11 cellular contexts compared by ENCODE assay signal in genomic region chr4:72846280-72847111, GRCh38.
DNase-seq lines count a peak whose midpoint lies in the region; ATAC-seq and TF ChIP-seq lines count a peak whose summit lies in the region.
"Had no signal": no experiment of that assay in that cellular context is flagged by ENCODE, and none has a peak within 500 bp of the region (broad histone marks: within the 10 kb centered on the region; RNA-seq: fewer than 3 reads in every experiment).

No MANE protein-coding gene starts in this region.

- H3K4me1 ChIP-seq in SK-N-SH (ENCODE audit: control insufficient read depth in 1 of 2, insufficient read depth in 2 of 2, low read depth in 1 of 2, low read length in 1 of 2): no peaks in the 10 kb centered on the region; a peak in 1 of 4 replicates
- H3K4me1 ChIP-seq in spleen: no peaks in the 10 kb centered on the region
- H3K4me1 ChIP-seq: right atrium auricular region had no signal

- H3K27ac ChIP-seq in SK-N-SH (ENCODE audit: low read depth in 2 of 2, low read length in 1 of 2): no peak overlapping the region
- H3K27ac ChIP-seq in brain microvascular endothelial cell: no peak overlapping the region
- H3K27ac ChIP-seq in spleen: no peak overlapping the region
- H3K27ac ChIP-seq: right atrium auricular region had no signal

- H3K4me2 ChIP-seq in SK-N-SH: no peak overlapping the region

- H3K36me3 ChIP-seq in SK-N-SH (replicated peaks in 1 of 2; ENCODE audit: control insufficient read depth in 1 of 2, insufficient read depth in 2 of 2, low read length in 1 of 2) (no peaks in the 10 kb centered on the region), brain microvascular endothelial cell (replicated peaks) (no peaks in the 10 kb centered on the region), spleen (no peaks in the 10 kb centered on the region)
- H3K36me3 ChIP-seq: right atrium auricular region had no signal

- no peak overlapping the region; the same call in 1 of the 2 replicates for H2AFZ ChIP-seq in SK-N-SH (ENCODE audit: low read depth)

- POLR2A ChIA-PET in SK-N-SH (lab: Yijun Ruan, JAX): no interaction called here

- DNase-seq in SK-N-SH (no peak), NOMO-1 (lab: John Stamatoyannopoulos, UW; ENCODE audit: unreplicated experiment in 2 of 2) (peak; percentile 88 to 91), brain microvascular endothelial cell (peak; percentile 34), spleen (peak; percentile 37), NK-92 (lab: John Stamatoyannopoulos, UW; ENCODE audit: unreplicated experiment) (no peak), AG08396 (ENCODE audit: low spot score) (no peak), NCI-H526 treated with DMSO at 0.1 percent for 48 hours (lab: John Stamatoyannopoulos, UW) (no peak)
- DNase-seq: effector memory CD4-positive, alpha-beta T cell; KG1 had no signal

- no peak overlapping the region; a peak in 1 of 4 replicates for H3K4me3 ChIP-seq in SK-N-SH (ENCODE audit: low read depth in 2 of 2, low read length in 1 of 2)
- H3K4me3 ChIP-seq in brain microvascular endothelial cell (ENCODE audit: low read depth, low read length): no peak overlapping the region
- no peak overlapping the region for H3K4me3 ChIP-seq in spleen
- H3K4me3 ChIP-seq: right atrium auricular region had no signal

- 20% methylated on average over 8 of the region's 12 CpGs for WGBS in SK-N-SH (ENCODE audit: low lambda C conversion rate)
- 55 to 67% (median 60%) methylated on average over 7 to 12 of the region's 12 CpGs for WGBS in spleen, 5 donors

- in situ Hi-C loops in brain microvascular endothelial cell (cut with HindIII; ENCODE audit: low pct_ligation_motif_present, low sequenced_read_pairs): no loop called here

- no peaks in the 10 kb centered on the region for H3K27me3 ChIP-seq in SK-N-SH (ENCODE audit: insufficient read depth)
- H3K27me3 ChIP-seq in brain microvascular endothelial cell (replicated peaks): no peaks in the 10 kb centered on the region
- peaks cover 0 to 3% (median 0%) of the 10 kb centered on the region in 7 donors for H3K27me3 ChIP-seq in spleen (replicated peaks in 1 of 7)
- H3K27me3 ChIP-seq: right atrium auricular region had no signal

- TF ChIP-seq CTCF in SK-N-SH (IDR thresholded peaks at IDR 0.05): no peak
- no peak for TF ChIP-seq CTCF in brain microvascular endothelial cell (IDR thresholded peaks at IDR 0.05; ENCODE audit: low read depth, low read length, missing control alignments)
- TF ChIP-seq CTCF in spleen (IDR thresholded peaks at IDR 0.05 in 8 of 11, conservative IDR thresholded peaks at IDR 0.05 in 3 of 11): no peak

- H3K9me2 ChIP-seq in SK-N-SH: no peaks in the 10 kb centered on the region

- no peaks in the 10 kb centered on the region for H3K79me2 ChIP-seq in SK-N-SH (ENCODE audit: insufficient read depth)

- CTCF ChIA-PET in SK-N-SH (lab: Yijun Ruan, JAX): no interaction called here

- no peaks in the 10 kb centered on the region for H4K20me1 ChIP-seq in SK-N-SH (ENCODE audit: insufficient read depth)

- no peaks in the 10 kb centered on the region for H3F3A ChIP-seq in SK-N-SH (replicated peaks; ENCODE audit: insufficient read depth)

- intact Hi-C loops in spleen (cut with DNase I; ENCODE audit: low total_unique reads): no loop called here

- TF ChIP-seq RAD21 in SK-N-SH (IDR thresholded peaks at IDR 0.05; ENCODE audit: low read length): no peak

- ATAC-seq in SK-N-SH treated with all-trans-retinoic acid at 6 μM for 48 hours: peak; percentile 27; the same call in 1 of the 3 replicates

- H3K9ac ChIP-seq in SK-N-SH: no peak overlapping the region

- TF ChIP-seq EP300 in SK-N-SH (IDR thresholded peaks at IDR 0.05; ENCODE audit: borderline replicate concordance in 1 of 2, low read depth in 1 of 2, low read length in 1 of 2): no peak

- TF ChIP-seq POLR2A in spleen (IDR thresholded peaks at IDR 0.05): no peak

- H3K9me3 ChIP-seq in SK-N-SH: no peaks in the 10 kb centered on the region
- H3K9me3 ChIP-seq in spleen: peaks cover 0 to 25% (median 0%) of the 10 kb centered on the region in 8 donors
- H3K9me3 ChIP-seq: right atrium auricular region had no signal

TF ChIP-seq in SK-N-SH treated with all-trans-retinoic acid at 6 μM for 48 hours, 23 proteins besides CTCF, POLR2A, EP300 and RAD21 (continues in another document):
- TF ChIP-seq GLIS3 (CRISPR knock-in tag; IDR thresholded peaks at IDR 0.05) (no peak), ARNTL (CRISPR knock-in tag; IDR thresholded peaks at IDR 0.05; ENCODE audit: borderline replicate concordance, low read depth) (no peak), ZFP30 (CRISPR knock-in tag; IDR thresholded peaks at IDR 0.05) (no peak), ZNF70 (CRISPR knock-in tag; IDR thresholded peaks at IDR 0.05) (no peak), BACH2 (CRISPR knock-in tag; IDR thresholded peaks at IDR 0.05; ENCODE audit: borderline replicate concordance) (no peak)
- TF ChIP-seq, protein P1, sequence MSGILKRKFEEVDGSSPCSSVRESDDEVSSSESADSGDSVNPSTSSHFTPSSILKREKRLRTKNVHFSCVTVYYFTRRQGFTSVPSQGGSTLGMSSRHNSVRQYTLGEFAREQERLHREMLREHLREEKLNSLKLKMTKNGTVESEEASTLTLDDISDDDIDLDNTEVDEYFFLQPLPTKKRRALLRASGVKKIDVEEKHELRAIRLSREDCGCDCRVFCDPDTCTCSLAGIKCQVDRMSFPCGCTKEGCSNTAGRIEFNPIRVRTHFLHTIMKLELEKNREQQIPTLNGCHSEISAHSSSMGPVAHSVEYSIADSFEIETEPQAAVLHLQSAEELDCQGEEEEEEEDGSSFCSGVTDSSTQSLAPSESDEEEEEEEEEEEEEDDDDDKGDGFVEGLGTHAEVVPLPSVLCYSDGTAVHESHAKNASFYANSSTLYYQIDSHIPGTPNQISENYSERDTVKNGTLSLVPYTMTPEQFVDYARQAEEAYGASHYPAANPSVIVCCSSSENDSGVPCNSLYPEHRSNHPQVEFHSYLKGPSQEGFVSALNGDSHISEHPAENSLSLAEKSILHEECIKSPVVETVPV (CRISPR knock-in tag; IDR thresholded peaks at IDR 0.05): no peak
- TF ChIP-seq, protein P2, sequence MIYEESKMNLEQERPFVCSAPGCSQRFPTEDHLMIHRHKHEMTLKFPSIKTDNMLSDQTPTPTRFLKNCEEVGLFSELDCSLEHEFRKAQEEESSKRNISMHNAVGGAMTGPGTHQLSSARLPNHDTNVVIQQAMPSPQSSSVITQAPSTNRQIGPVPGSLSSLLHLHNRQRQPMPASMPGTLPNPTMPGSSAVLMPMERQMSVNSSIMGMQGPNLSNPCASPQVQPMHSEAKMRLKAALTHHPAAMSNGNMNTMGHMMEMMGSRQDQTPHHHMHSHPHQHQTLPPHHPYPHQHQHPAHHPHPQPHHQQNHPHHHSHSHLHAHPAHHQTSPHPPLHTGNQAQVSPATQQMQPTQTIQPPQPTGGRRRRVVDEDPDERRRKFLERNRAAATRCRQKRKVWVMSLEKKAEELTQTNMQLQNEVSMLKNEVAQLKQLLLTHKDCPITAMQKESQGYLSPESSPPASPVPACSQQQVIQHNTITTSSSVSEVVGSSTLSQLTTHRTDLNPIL (CRISPR knock-in tag; IDR thresholded peaks at IDR 0.05; ENCODE audit: low read depth): no peak

TF ChIP-seq in SK-N-SH, 30 proteins besides CTCF, POLR2A, EP300 and RAD21 (continues in another document):
- TF ChIP-seq POLR2AphosphoS5 (IDR thresholded peaks at IDR 0.05; ENCODE audit: low read depth, low read length) (no peak), MXI1 (IDR thresholded peaks at IDR 0.05; ENCODE audit: low read depth, low read length) (no peak), SMC3 (IDR thresholded peaks at IDR 0.05; ENCODE audit: low read depth, low read length) (no peak), ELF1 (IDR thresholded peaks at IDR 0.05) (no peak)
- TF ChIP-seq, protein P3, sequence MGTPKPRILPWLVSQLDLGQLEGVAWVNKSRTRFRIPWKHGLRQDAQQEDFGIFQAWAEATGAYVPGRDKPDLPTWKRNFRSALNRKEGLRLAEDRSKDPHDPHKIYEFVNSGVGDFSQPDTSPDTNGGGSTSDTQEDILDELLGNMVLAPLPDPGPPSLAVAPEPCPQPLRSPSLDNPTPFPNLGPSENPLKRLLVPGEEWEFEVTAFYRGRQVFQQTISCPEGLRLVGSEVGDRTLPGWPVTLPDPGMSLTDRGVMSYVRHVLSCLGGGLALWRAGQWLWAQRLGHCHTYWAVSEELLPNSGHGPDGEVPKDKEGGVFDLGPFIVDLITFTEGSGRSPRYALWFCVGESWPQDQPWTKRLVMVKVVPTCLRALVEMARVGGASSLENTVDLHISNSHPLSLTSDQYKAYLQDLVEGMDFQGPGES (IDR thresholded peaks at IDR 0.05; ENCODE audit: low read depth, low read length): no peak
- TF ChIP-seq, protein P4, sequence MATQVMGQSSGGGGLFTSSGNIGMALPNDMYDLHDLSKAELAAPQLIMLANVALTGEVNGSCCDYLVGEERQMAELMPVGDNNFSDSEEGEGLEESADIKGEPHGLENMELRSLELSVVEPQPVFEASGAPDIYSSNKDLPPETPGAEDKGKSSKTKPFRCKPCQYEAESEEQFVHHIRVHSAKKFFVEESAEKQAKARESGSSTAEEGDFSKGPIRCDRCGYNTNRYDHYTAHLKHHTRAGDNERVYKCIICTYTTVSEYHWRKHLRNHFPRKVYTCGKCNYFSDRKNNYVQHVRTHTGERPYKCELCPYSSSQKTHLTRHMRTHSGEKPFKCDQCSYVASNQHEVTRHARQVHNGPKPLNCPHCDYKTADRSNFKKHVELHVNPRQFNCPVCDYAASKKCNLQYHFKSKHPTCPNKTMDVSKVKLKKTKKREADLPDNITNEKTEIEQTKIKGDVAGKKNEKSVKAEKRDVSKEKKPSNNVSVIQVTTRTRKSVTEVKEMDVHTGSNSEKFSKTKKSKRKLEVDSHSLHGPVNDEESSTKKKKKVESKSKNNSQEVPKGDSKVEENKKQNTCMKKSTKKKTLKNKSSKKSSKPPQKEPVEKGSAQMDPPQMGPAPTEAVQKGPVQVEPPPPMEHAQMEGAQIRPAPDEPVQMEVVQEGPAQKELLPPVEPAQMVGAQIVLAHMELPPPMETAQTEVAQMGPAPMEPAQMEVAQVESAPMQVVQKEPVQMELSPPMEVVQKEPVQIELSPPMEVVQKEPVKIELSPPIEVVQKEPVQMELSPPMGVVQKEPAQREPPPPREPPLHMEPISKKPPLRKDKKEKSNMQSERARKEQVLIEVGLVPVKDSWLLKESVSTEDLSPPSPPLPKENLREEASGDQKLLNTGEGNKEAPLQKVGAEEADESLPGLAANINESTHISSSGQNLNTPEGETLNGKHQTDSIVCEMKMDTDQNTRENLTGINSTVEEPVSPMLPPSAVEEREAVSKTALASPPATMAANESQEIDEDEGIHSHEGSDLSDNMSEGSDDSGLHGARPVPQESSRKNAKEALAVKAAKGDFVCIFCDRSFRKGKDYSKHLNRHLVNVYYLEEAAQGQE (IDR thresholded peaks at IDR 0.05; ENCODE audit: low read depth, low read length): no peak

Comparison
In these comparisons a context has a peak if more than half of its experiments do, and no peak if none do; other contexts are left out.
1. DNase-seq: peak in NOMO-1 (2 of 2), brain microvascular endothelial cell (single experiment) and spleen (single experiment); none in SK-N-SH (single experiment), NK-92 (single experiment), AG08396 (single experiment) and NCI-H526 treated with DMSO at 0.1 percent for 48 hours (single experiment).